ENCODE assay signal across 15 cellular contexts in the genomic region with DNA sequence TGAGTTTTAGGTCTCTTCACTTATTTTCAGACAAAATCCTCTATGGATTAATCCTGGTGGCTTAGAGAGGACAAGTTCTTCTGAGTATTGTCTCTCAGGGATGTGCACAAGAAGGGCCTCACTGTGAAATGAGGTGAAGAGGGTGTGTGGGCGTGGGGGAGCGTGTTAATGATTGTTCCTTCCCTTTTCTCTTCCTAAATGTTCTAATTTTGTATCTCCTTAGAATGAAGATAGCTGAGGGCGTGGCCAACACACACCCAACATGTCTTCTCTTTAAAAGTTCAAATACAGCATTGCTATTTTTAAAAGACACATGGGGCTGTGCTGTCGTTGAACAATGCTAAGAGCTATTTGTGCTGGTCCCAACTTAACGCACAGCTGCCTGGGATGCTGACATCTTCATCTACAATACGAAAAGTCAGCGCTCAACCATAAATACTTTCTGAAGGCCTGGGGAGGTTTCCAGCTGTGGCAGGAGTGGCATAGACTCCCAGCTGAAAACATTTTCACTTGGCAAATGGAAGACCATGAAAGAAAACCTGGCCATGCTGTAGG.
"Had no signal": no experiment of that assay in that cellular context is flagged by ENCODE, and none has a peak within 500 bp of the region (broad histone marks: within the 10 kb centered on the region; RNA-seq: fewer than 3 reads in every experiment).

No MANE protein-coding gene starts in this region.

- H3K27ac ChIP-seq: body of pancreas, neutrophil, right atrium auricular region, transverse colon, WERI-Rb-1 had no signal

- H3K4me3 ChIP-seq: body of pancreas, right atrium auricular region, transverse colon had no signal

- DNase-seq: activated CD4-positive, alpha-beta memory T cell treated with anti-CD3 and anti-CD28 coated beads, Interleukin-2, amount 10 ng/mL, durations not matched to agents 7 days and 5 days; activated CD4-positive, alpha-beta T cell treated with anti-CD3 and anti-CD28 coated beads for 36 hours; activated CD8-positive, alpha-beta memory T cell treated with anti-CD3 and anti-CD28 coated beads, Interleukin-2, amount 50 U/mL, for 48 hours; activated naive CD4-positive, alpha-beta T cell treated with anti-CD3 and anti-CD28 coated beads for 36 hours; body of pancreas; dermis blood vessel endothelial cell; erythroblast; naive B cell; posterior cingulate gyrus; small intestine; T-helper 9 cell; transverse colon; WERI-Rb-1 had no signal

- H3K9me3 ChIP-seq: body of pancreas, right atrium auricular region, transverse colon had no signal

- H3K27me3 ChIP-seq: body of pancreas, right atrium auricular region, transverse colon had no signal

- ATAC-seq: activated CD4-positive, alpha-beta T cell treated with anti-CD3 and anti-CD28 coated beads for 36 hours; body of pancreas had no signal

- H3K4me1 ChIP-seq: right atrium auricular region, transverse colon had no signal

- H3K36me3 ChIP-seq: neutrophil, right atrium auricular region, transverse colon, WERI-Rb-1 had no signal
